1 cellular context compared by ENCODE assay signal in the genomic region with DNA sequence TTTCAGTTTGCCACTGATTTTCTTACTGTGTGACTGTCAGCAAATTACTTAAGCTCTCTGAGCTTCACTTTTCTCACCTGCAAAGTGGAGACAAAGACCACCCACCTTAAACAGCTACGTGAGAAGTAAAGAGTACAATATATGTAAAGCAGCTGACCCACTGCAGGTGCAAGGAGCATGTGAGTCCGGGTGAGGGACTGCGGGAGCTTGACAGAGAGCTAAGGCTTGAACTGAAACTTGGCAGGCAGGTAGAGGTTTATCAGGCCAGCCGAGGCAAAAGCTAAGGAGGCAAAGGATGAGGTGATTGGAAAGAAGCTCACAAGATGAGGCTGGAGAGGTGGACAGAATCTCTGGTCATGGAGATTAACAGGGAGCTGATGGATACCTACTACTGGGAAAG.
TF ChIP-seq lines count a peak whose summit lies in the region.

No MANE protein-coding gene starts in this region.

TF ChIP-seq in WTC11, 78 proteins besides CTCF, POLR2A, EP300 and RAD21 (continued from another document):
- TF ChIP-seq, protein P1, sequence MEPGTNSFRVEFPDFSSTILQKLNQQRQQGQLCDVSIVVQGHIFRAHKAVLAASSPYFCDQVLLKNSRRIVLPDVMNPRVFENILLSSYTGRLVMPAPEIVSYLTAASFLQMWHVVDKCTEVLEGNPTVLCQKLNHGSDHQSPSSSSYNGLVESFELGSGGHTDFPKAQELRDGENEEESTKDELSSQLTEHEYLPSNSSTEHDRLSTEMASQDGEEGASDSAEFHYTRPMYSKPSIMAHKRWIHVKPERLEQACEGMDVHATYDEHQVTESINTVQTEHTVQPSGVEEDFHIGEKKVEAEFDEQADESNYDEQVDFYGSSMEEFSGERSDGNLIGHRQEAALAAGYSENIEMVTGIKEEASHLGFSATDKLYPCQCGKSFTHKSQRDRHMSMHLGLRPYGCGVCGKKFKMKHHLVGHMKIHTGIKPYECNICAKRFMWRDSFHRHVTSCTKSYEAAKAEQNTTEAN (CRISPR knock-in tag; IDR thresholded peaks at IDR 0.05): no peak
- no peak for TF ChIP-seq SOX15 (CRISPR knock-in tag; IDR thresholded peaks at IDR 0.05)
- no peak for TF ChIP-seq CREM (CRISPR knock-in tag; IDR thresholded peaks at IDR 0.05)
- TF ChIP-seq PRRX2 (CRISPR knock-in tag; IDR thresholded peaks at IDR 0.05): no peak
- TF ChIP-seq, protein P2, sequence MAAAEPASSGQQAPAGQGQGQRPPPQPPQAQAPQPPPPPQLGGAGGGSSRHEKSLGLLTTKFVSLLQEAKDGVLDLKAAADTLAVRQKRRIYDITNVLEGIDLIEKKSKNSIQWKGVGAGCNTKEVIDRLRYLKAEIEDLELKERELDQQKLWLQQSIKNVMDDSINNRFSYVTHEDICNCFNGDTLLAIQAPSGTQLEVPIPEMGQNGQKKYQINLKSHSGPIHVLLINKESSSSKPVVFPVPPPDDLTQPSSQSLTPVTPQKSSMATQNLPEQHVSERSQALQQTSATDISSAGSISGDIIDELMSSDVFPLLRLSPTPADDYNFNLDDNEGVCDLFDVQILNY (CRISPR knock-in tag; IDR thresholded peaks at IDR 0.05): no peak
- TF ChIP-seq, protein P3, sequence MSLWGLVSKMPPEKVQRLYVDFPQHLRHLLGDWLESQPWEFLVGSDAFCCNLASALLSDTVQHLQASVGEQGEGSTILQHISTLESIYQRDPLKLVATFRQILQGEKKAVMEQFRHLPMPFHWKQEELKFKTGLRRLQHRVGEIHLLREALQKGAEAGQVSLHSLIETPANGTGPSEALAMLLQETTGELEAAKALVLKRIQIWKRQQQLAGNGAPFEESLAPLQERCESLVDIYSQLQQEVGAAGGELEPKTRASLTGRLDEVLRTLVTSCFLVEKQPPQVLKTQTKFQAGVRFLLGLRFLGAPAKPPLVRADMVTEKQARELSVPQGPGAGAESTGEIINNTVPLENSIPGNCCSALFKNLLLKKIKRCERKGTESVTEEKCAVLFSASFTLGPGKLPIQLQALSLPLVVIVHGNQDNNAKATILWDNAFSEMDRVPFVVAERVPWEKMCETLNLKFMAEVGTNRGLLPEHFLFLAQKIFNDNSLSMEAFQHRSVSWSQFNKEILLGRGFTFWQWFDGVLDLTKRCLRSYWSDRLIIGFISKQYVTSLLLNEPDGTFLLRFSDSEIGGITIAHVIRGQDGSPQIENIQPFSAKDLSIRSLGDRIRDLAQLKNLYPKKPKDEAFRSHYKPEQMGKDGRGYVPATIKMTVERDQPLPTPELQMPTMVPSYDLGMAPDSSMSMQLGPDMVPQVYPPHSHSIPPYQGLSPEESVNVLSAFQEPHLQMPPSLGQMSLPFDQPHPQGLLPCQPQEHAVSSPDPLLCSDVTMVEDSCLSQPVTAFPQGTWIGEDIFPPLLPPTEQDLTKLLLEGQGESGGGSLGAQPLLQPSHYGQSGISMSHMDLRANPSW (CRISPR knock-in tag; conservative IDR thresholded peaks at IDR 0.05; ENCODE audit: low read depth): no peak
- no peak for TF ChIP-seq RELA (CRISPR knock-in tag; IDR thresholded peaks at IDR 0.05; ENCODE audit: borderline replicate concordance)
- no peak for TF ChIP-seq ZNF232 (CRISPR knock-in tag; IDR thresholded peaks at IDR 0.05)
- TF ChIP-seq, protein P4, sequence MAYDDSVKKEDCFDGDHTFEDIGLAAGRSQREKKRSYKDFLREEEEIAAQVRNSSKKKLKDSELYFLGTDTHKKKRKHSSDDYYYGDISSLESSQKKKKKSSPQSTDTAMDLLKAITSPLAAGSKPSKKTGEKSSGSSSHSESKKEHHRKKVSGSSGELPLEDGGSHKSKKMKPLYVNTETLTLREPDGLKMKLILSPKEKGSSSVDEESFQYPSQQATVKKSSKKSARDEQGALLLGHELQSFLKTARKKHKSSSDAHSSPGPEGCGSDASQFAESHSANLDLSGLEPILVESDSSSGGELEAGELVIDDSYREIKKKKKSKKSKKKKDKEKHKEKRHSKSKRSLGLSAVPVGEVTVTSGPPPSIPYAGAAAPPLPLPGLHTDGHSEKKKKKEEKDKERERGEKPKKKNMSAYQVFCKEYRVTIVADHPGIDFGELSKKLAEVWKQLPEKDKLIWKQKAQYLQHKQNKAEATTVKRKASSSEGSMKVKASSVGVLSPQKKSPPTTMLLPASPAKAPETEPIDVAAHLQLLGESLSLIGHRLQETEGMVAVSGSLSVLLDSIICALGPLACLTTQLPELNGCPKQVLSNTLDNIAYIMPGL (CRISPR knock-in tag; IDR thresholded peaks at IDR 0.05): no peak
- TF ChIP-seq FOXP1 (CRISPR knock-in tag; IDR thresholded peaks at IDR 0.05; ENCODE audit: borderline replicate concordance): no peak
- TF ChIP-seq, protein P5, sequence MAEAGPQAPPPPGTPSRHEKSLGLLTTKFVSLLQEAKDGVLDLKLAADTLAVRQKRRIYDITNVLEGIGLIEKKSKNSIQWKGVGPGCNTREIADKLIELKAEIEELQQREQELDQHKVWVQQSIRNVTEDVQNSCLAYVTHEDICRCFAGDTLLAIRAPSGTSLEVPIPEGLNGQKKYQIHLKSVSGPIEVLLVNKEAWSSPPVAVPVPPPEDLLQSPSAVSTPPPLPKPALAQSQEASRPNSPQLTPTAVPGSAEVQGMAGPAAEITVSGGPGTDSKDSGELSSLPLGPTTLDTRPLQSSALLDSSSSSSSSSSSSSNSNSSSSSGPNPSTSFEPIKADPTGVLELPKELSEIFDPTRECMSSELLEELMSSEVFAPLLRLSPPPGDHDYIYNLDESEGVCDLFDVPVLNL (CRISPR knock-in tag; IDR thresholded peaks at IDR 0.05; ENCODE audit: borderline replicate concordance, low read depth): no peak
- TF ChIP-seq NFYB (CRISPR knock-in tag; conservative IDR thresholded peaks at IDR 0.05; ENCODE audit: low read depth): no peak
- no peak for TF ChIP-seq TP53 (CRISPR knock-in tag; IDR thresholded peaks at IDR 0.05)
- no peak for TF ChIP-seq OVOL2 (CRISPR knock-in tag; IDR thresholded peaks at IDR 0.05; ENCODE audit: borderline replicate concordance)
- no peak for TF ChIP-seq TCF7 (CRISPR knock-in tag; IDR thresholded peaks at IDR 0.05; ENCODE audit: low read depth)
